1 cellular context compared by ENCODE assay signal in the genomic region with DNA sequence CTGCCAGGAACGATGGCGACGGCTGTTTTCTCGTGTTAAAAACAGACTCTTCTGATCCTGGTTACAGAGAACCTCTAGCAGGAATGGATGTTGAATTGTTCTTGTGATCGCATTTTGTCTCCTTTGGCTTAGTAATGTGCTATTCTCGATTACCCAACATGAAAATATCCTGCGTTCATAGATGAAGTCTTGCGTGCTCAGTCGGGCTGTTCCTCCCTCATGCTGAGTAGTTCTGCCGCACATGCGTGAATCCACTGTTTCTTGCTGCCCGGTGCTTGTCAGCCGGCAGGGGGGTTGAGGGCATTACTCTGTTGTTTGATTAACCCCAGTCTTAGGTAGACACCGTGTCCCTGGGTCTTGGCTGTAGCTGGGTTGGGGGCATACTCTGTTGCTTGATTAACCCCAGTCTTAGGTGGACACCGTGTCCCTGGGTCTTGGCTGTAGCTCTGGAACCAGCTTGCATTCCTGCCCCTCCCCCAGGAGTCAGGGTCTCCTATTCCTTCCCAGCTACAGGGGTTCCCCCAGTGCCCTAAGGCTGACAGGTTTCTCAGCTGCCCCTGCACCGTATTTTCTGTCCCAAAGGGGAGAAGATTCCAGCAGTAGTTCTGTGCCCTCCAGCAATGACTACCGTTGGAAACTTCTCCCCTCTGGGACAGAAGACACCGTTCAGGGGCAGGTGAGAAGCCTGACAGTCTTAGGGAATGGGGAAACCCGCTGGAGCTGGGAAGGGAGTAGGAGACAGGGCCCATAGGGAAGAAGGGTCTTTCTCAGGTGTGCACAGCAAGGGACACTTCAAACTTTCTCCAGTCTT.
TF ChIP-seq lines count a peak whose summit lies in the region.

No MANE protein-coding gene starts in this region.

TF ChIP-seq in HepG2, 621 proteins besides CTCF, POLR2A, EP300 and RAD21 (continued from another document and continues in another):
- TF ChIP-seq, protein P1, sequence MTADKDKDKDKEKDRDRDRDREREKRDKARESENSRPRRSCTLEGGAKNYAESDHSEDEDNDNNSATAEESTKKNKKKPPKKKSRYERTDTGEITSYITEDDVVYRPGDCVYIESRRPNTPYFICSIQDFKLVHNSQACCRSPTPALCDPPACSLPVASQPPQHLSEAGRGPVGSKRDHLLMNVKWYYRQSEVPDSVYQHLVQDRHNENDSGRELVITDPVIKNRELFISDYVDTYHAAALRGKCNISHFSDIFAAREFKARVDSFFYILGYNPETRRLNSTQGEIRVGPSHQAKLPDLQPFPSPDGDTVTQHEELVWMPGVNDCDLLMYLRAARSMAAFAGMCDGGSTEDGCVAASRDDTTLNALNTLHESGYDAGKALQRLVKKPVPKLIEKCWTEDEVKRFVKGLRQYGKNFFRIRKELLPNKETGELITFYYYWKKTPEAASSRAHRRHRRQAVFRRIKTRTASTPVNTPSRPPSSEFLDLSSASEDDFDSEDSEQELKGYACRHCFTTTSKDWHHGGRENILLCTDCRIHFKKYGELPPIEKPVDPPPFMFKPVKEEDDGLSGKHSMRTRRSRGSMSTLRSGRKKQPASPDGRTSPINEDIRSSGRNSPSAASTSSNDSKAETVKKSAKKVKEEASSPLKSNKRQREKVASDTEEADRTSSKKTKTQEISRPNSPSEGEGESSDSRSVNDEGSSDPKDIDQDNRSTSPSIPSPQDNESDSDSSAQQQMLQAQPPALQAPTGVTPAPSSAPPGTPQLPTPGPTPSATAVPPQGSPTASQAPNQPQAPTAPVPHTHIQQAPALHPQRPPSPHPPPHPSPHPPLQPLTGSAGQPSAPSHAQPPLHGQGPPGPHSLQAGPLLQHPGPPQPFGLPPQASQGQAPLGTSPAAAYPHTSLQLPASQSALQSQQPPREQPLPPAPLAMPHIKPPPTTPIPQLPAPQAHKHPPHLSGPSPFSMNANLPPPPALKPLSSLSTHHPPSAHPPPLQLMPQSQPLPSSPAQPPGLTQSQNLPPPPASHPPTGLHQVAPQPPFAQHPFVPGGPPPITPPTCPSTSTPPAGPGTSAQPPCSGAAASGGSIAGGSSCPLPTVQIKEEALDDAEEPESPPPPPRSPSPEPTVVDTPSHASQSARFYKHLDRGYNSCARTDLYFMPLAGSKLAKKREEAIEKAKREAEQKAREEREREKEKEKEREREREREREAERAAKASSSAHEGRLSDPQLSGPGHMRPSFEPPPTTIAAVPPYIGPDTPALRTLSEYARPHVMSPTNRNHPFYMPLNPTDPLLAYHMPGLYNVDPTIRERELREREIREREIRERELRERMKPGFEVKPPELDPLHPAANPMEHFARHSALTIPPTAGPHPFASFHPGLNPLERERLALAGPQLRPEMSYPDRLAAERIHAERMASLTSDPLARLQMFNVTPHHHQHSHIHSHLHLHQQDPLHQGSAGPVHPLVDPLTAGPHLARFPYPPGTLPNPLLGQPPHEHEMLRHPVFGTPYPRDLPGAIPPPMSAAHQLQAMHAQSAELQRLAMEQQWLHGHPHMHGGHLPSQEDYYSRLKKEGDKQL (CRISPR knock-in tag; IDR thresholded peaks at IDR 0.05; ENCODE audit: low read depth) = no peak
- TF ChIP-seq RFX1 (IDR thresholded peaks at IDR 0.05) (no peak), PTBP1 (IDR thresholded peaks at IDR 0.05; ENCODE audit: low read depth, low read length, poor library complexity, severe bottlenecking) (no peak), PCBP2 (optimal IDR thresholded peaks at IDR 0.05; ENCODE audit: low read depth, low read length, poor library complexity, severe bottlenecking) (no peak), SMARCE1 (IDR thresholded peaks at IDR 0.05; ENCODE audit: borderline replicate concordance) (no peak), MAF1 (CRISPR knock-in tag; IDR thresholded peaks at IDR 0.05; ENCODE audit: borderline replicate concordance) (no peak), ZNF781 (CRISPR knock-in tag; IDR thresholded peaks at IDR 0.05; ENCODE audit: borderline replicate concordance, not compliant biosample characterization) (no peak), ZNF460 (CRISPR knock-in tag; IDR thresholded peaks at IDR 0.05; ENCODE audit: borderline replicate concordance) (no peak), PITX1 (CRISPR knock-in tag; IDR thresholded peaks at IDR 0.05) (no peak), REL (CRISPR knock-in tag; conservative IDR thresholded peaks at IDR 0.05) (0 out of 2 replicates have a peak, but pooled peaks have one; percentile 39), ZC3H13 (CRISPR knock-in tag; IDR thresholded peaks at IDR 0.05) (no peak), MED13 (CRISPR knock-in tag; IDR thresholded peaks at IDR 0.05) (no peak), ZNF235 (CRISPR knock-in tag; IDR thresholded peaks at IDR 0.05; ENCODE audit: borderline replicate concordance) (no peak), RFX3 (CRISPR knock-in tag; IDR thresholded peaks at IDR 0.05) (no peak), HOXA5 (CRISPR knock-in tag; IDR thresholded peaks at IDR 0.05) (no peak), ETV5 (CRISPR knock-in tag; IDR thresholded peaks at IDR 0.05; ENCODE audit: borderline replicate concordance) (no peak), REPIN1 (CRISPR knock-in tag; IDR thresholded peaks at IDR 0.05; ENCODE audit: borderline replicate concordance, low read depth) (no peak; the same call in 1 of the 2 replicates), HNRNPL (IDR thresholded peaks at IDR 0.05; ENCODE audit: low read depth, low read length) (no peak), NONO (IDR thresholded peaks at IDR 0.05) (no peak), NONO (CRISPR knock-in tag; conservative IDR thresholded peaks at IDR 0.05) (peak; percentile 36; the same call in 1 of the 2 replicates), SRF (IDR thresholded peaks at IDR 0.05; ENCODE audit: low read depth, low read length) (no peak), YY1 (IDR thresholded peaks at IDR 0.05; ENCODE audit: insufficient read depth, insufficient replicate concordance, low read depth, low read length) (no peak), ZNF232 (CRISPR knock-in tag; IDR thresholded peaks at IDR 0.05; ENCODE audit: borderline replicate concordance) (no peak; the same call in 1 of the 2 replicates)
- TF ChIP-seq, protein P2, sequence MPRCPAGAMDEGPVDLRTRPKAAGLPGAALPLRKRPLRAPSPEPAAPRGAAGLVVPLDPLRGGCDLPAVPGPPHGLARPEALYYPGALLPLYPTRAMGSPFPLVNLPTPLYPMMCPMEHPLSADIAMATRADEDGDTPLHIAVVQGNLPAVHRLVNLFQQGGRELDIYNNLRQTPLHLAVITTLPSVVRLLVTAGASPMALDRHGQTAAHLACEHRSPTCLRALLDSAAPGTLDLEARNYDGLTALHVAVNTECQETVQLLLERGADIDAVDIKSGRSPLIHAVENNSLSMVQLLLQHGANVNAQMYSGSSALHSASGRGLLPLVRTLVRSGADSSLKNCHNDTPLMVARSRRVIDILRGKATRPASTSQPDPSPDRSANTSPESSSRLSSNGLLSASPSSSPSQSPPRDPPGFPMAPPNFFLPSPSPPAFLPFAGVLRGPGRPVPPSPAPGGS (CRISPR knock-in tag; IDR thresholded peaks at IDR 0.05) = no peak
- TF ChIP-seq, protein P3, sequence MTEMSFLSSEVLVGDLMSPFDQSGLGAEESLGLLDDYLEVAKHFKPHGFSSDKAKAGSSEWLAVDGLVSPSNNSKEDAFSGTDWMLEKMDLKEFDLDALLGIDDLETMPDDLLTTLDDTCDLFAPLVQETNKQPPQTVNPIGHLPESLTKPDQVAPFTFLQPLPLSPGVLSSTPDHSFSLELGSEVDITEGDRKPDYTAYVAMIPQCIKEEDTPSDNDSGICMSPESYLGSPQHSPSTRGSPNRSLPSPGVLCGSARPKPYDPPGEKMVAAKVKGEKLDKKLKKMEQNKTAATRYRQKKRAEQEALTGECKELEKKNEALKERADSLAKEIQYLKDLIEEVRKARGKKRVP (CRISPR knock-in tag; IDR thresholded peaks at IDR 0.05) = no peak
- TF ChIP-seq, protein P4, sequence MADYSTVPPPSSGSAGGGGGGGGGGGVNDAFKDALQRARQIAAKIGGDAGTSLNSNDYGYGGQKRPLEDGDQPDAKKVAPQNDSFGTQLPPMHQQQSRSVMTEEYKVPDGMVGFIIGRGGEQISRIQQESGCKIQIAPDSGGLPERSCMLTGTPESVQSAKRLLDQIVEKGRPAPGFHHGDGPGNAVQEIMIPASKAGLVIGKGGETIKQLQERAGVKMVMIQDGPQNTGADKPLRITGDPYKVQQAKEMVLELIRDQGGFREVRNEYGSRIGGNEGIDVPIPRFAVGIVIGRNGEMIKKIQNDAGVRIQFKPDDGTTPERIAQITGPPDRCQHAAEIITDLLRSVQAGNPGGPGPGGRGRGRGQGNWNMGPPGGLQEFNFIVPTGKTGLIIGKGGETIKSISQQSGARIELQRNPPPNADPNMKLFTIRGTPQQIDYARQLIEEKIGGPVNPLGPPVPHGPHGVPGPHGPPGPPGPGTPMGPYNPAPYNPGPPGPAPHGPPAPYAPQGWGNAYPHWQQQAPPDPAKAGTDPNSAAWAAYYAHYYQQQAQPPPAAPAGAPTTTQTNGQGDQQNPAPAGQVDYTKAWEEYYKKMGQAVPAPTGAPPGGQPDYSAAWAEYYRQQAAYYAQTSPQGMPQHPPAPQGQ (CRISPR knock-in tag; IDR thresholded peaks at IDR 0.05; ENCODE audit: borderline replicate concordance) = peak; percentile 68; the same call in 1 of the 2 replicates
- TF ChIP-seq, protein P5, sequence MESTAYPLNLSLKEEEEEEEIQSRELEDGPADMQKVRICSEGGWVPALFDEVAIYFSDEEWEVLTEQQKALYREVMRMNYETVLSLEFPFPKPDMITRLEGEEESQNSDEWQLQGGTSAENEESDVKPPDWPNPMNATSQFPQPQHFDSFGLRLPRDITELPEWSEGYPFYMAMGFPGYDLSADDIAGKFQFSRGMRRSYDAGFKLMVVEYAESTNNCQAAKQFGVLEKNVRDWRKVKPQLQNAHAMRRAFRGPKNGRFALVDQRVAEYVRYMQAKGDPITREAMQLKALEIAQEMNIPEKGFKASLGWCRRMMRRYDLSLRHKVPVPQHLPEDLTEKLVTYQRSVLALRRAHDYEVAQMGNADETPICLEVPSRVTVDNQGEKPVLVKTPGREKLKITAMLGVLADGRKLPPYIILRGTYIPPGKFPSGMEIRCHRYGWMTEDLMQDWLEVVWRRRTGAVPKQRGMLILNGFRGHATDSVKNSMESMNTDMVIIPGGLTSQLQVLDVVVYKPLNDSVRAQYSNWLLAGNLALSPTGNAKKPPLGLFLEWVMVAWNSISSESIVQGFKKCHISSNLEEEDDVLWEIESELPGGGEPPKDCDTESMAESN (CRISPR knock-in tag; conservative IDR thresholded peaks at IDR 0.05) = peak; percentile 66; the same call in 1 of the 2 replicates
- TF ChIP-seq, protein P6, sequence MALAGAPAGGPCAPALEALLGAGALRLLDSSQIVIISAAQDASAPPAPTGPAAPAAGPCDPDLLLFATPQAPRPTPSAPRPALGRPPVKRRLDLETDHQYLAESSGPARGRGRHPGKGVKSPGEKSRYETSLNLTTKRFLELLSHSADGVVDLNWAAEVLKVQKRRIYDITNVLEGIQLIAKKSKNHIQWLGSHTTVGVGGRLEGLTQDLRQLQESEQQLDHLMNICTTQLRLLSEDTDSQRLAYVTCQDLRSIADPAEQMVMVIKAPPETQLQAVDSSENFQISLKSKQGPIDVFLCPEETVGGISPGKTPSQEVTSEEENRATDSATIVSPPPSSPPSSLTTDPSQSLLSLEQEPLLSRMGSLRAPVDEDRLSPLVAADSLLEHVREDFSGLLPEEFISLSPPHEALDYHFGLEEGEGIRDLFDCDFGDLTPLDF (CRISPR knock-in tag; IDR thresholded peaks at IDR 0.05) = no peak
- TF ChIP-seq, protein P7, sequence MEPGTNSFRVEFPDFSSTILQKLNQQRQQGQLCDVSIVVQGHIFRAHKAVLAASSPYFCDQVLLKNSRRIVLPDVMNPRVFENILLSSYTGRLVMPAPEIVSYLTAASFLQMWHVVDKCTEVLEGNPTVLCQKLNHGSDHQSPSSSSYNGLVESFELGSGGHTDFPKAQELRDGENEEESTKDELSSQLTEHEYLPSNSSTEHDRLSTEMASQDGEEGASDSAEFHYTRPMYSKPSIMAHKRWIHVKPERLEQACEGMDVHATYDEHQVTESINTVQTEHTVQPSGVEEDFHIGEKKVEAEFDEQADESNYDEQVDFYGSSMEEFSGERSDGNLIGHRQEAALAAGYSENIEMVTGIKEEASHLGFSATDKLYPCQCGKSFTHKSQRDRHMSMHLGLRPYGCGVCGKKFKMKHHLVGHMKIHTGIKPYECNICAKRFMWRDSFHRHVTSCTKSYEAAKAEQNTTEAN (CRISPR knock-in tag; conservative IDR thresholded peaks at IDR 0.05) = no peak
- TF ChIP-seq, protein P8, sequence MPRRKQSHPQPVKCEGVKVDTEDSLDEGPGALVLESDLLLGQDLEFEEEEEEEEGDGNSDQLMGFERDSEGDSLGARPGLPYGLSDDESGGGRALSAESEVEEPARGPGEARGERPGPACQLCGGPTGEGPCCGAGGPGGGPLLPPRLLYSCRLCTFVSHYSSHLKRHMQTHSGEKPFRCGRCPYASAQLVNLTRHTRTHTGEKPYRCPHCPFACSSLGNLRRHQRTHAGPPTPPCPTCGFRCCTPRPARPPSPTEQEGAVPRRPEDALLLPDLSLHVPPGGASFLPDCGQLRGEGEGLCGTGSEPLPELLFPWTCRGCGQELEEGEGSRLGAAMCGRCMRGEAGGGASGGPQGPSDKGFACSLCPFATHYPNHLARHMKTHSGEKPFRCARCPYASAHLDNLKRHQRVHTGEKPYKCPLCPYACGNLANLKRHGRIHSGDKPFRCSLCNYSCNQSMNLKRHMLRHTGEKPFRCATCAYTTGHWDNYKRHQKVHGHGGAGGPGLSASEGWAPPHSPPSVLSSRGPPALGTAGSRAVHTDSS (CRISPR knock-in tag; conservative IDR thresholded peaks at IDR 0.05) = no peak
- TF ChIP-seq, protein P9, sequence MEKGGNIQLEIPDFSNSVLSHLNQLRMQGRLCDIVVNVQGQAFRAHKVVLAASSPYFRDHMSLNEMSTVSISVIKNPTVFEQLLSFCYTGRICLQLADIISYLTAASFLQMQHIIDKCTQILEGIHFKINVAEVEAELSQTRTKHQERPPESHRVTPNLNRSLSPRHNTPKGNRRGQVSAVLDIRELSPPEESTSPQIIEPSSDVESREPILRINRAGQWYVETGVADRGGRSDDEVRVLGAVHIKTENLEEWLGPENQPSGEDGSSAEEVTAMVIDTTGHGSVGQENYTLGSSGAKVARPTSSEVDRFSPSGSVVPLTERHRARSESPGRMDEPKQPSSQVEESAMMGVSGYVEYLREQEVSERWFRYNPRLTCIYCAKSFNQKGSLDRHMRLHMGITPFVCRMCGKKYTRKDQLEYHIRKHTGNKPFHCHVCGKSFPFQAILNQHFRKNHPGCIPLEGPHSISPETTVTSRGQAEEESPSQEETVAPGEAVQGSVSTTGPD (CRISPR knock-in tag; IDR thresholded peaks at IDR 0.05) = no peak
- TF ChIP-seq, protein P10, sequence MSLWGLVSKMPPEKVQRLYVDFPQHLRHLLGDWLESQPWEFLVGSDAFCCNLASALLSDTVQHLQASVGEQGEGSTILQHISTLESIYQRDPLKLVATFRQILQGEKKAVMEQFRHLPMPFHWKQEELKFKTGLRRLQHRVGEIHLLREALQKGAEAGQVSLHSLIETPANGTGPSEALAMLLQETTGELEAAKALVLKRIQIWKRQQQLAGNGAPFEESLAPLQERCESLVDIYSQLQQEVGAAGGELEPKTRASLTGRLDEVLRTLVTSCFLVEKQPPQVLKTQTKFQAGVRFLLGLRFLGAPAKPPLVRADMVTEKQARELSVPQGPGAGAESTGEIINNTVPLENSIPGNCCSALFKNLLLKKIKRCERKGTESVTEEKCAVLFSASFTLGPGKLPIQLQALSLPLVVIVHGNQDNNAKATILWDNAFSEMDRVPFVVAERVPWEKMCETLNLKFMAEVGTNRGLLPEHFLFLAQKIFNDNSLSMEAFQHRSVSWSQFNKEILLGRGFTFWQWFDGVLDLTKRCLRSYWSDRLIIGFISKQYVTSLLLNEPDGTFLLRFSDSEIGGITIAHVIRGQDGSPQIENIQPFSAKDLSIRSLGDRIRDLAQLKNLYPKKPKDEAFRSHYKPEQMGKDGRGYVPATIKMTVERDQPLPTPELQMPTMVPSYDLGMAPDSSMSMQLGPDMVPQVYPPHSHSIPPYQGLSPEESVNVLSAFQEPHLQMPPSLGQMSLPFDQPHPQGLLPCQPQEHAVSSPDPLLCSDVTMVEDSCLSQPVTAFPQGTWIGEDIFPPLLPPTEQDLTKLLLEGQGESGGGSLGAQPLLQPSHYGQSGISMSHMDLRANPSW (CRISPR knock-in tag; IDR thresholded peaks at IDR 0.05; ENCODE audit: borderline replicate concordance) = no peak
